In the genomic region with DNA sequence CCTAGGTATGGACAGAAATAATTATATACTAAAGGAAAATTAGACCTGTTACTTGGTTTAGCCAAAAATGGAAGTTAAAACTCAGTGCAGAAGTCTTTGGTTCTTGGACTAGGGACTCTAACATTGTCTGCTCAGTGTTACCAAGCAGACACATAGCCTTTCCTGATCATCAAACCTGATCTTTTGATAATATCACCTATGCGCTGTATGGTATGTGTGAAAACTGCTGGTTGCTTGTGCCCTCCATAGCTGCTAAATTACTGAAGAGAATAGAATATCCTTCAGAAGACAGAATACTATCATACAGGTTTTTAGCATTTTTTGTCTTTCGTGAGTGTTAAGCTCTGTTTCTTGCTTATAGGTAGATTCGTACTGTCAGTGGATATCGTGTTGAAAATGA, we compare ENCODE assay signal across 17 cellular contexts.
DNase-seq lines count a peak whose midpoint lies in the region; ATAC-seq, FAIRE-seq and TF ChIP-seq lines count a peak whose summit lies in the region.
"Had no signal": no experiment of that assay in that cellular context is flagged by ENCODE, and none has a peak within 500 bp of the region (broad histone marks: within the 10 kb centered on the region; RNA-seq: fewer than 3 reads in every experiment).

No MANE protein-coding gene starts in this region.

- peaks cover 31% of the 10 kb centered on the region for H3K4me1 ChIP-seq in endocrine pancreas (ENCODE audit: control insufficient read depth, insufficient read depth, low read length)
- peaks cover 60% of the 10 kb centered on the region for H3K4me1 ChIP-seq in psoas muscle
- no peaks in the 10 kb centered on the region for H3K4me1 ChIP-seq in Peyer's patch

- WGBS in psoas muscle, 3 donors = 52 to 74% (median 67%) methylated on average over 4 of the region's 4 CpGs

- H3K36me3 ChIP-seq in endocrine pancreas (ENCODE audit: control insufficient read depth, insufficient read depth, low read length) (no peaks in the 10 kb centered on the region), psoas muscle (ENCODE audit: insufficient read depth in 1 of 2, low read depth in 1 of 2) (no peaks in the 10 kb centered on the region), Peyer's patch (no peaks in the 10 kb centered on the region)

- peak overlapping the region; percentile 94 for H3K4me3 ChIP-seq in endocrine pancreas (ENCODE audit: control insufficient read depth, insufficient read depth, low read length)
- peak overlapping the region; percentile 65 for H3K4me3 ChIP-seq in psoas muscle
- H3K4me3 ChIP-seq in Peyer's patch = no peak overlapping the region

- H3K27ac ChIP-seq in VCaP (peak overlapping the region; percentile 69), psoas muscle (peak overlapping the region; percentile 80), Peyer's patch (no peak overlapping the region)
- H3K27ac ChIP-seq: 22Rv1, C4-2B had no signal

- TF ChIP-seq CTCF in VCaP (conservative IDR thresholded peaks at IDR 0.05) = no peak
- TF ChIP-seq CTCF in psoas muscle (IDR thresholded peaks at IDR 0.05) = no peak
- TF ChIP-seq CTCF in Peyer's patch (IDR thresholded peaks at IDR 0.05) = no peak

- no peak for FAIRE-seq in RCC 7860 (lab: Jason Lieb, UNC)
- FAIRE-seq: GM12891 had no signal

- no peak for TF ChIP-seq POLR2A in Peyer's patch (IDR thresholded peaks at IDR 0.05)

- intact Hi-C loops in psoas muscle (cut with DNase I) = no loop called here

- no peaks in the 10 kb centered on the region for H3K9me3 ChIP-seq in endocrine pancreas (ENCODE audit: control insufficient read depth, low read length)
- no peaks in the 10 kb centered on the region for H3K9me3 ChIP-seq in psoas muscle
- no peaks in the 10 kb centered on the region for H3K9me3 ChIP-seq in Peyer's patch

- ATAC-seq in psoas muscle = no peak
- ATAC-seq in GM19324 (IDR thresholded peaks at IDR 0.05; ENCODE audit: low FRiP score, unreplicated experiment) = no peak

- DNase-seq in DMS79 treated with DMSO at 0.1 percent for 48 hours (lab: John Stamatoyannopoulos, UW) (peak; percentile 48), DMS79 (lab: John Stamatoyannopoulos, UW) (no peak), psoas muscle (no peak), Peyer's patch (no peak), RCC 7860 (ENCODE audit: low spot score) (no peak)
- DNase-seq: COR-L47, DMS153, KBM-7, NCI-H446 treated with DMSO at 0.1 percent for 48 hours, NCI-H774, SIG-M5 had no signal

- H3K9ac ChIP-seq in endocrine pancreas (ENCODE audit: control insufficient read depth, insufficient read depth, low read length) = no peak overlapping the region

- H3K27me3 ChIP-seq in endocrine pancreas (ENCODE audit: control insufficient read depth, insufficient read depth, low read length) (no peaks in the 10 kb centered on the region), psoas muscle (ENCODE audit: insufficient read depth in 3 of 3, low read length in 2 of 3) (no peaks in the 10 kb centered on the region), Peyer's patch (no peaks in the 10 kb centered on the region)

Comparison
In these comparisons a context has a peak if more than half of its experiments do, and no peak if none do; other contexts are left out.
1. H3K27ac ChIP-seq: peak in VCaP (single experiment) and psoas muscle (single experiment); none in Peyer's patch (0 of 4).
2. H3K4me3 ChIP-seq: peak in endocrine pancreas (single experiment) and psoas muscle (single experiment); none in Peyer's patch (0 of 4).